28 cellular contexts compared by ENCODE assay signal in the genomic region with DNA sequence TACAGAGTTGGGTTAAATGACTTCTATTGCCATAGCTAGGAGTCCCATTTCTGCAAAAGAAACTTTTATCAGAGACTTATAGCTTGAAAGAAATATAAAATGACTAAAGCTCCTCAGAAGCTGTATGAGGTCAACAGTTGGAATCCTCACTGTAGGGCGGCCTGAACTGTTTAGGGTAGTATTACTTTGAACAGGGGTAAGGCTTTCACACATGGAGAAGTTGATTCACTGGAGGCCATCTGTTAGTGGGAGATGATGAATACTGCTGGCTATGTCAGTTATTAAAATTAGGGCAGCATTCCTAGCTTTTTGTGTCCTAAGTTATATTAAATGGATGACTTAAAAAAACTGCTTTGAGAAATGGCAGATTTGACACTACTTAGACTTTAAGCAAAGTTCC.
"Had no signal": no experiment of that assay in that cellular context is flagged by ENCODE, and none has a peak within 500 bp of the region (broad histone marks: within the 10 kb centered on the region; RNA-seq: fewer than 3 reads in every experiment).

No MANE protein-coding gene starts in this region.

- H3K4me1 ChIP-seq: parathyroid adenoma had no signal

- H3K9me3 Mint-ChIP-seq: central memory CD8-positive, alpha-beta T cell; natural killer cell; stimulated activated naive B cell treated with anti-CD40 and anti-IgM and Interleukin-4, amounts not matched to agents 10 μg/mL and 1 μg/mL and 100 μg/mL, for 72 hours; stimulated activated naive CD8-positive, alpha-beta T cell treated with anti-CD3 and anti-CD28 coated beads, Interleukin-15, Interleukin-2, amounts not matched to agents 100 ng/mL and 50 ng/mL, for 24 hours had no signal

- H3K27ac ChIP-seq: coronary artery, hepatocyte, neutrophil, parathyroid adenoma, thoracic aorta, tibial nerve, uterus had no signal

- H3K9me3 ChIP-seq: esophagus muscularis mucosa, neutrophil, thoracic aorta, upper lobe of right lung, uterus had no signal

- H3K4me3 Mint-ChIP-seq: central memory CD8-positive, alpha-beta T cell; natural killer cell; neural crest cell; stimulated activated naive B cell treated with anti-CD40 and anti-IgM and Interleukin-4, amounts not matched to agents 10 μg/mL and 1 μg/mL and 100 μg/mL, for 72 hours; stimulated activated naive CD8-positive, alpha-beta T cell treated with anti-CD3 and anti-CD28 coated beads, Interleukin-15, Interleukin-2, amounts not matched to agents 100 ng/mL and 50 ng/mL, for 24 hours had no signal

- H3K4me2 ChIP-seq: hepatocyte had no signal

- H3K4me3 ChIP-seq: coronary artery, esophagus muscularis mucosa, hepatocyte, thoracic aorta, tibial nerve, upper lobe of right lung, uterus had no signal

- FAIRE-seq: endothelial cell of umbilical vein, frontal cortex, kidney, small intestine had no signal

- H3K27me3 Mint-ChIP-seq: central memory CD8-positive, alpha-beta T cell; progenitor cell of endocrine pancreas; stimulated activated naive B cell treated with anti-CD40 and anti-IgM and Interleukin-4, amounts not matched to agents 10 μg/mL and 1 μg/mL and 100 μg/mL, for 72 hours; stimulated activated naive CD8-positive, alpha-beta T cell treated with anti-CD3 and anti-CD28 coated beads, Interleukin-15, Interleukin-2, amounts not matched to agents 100 ng/mL and 50 ng/mL, for 24 hours had no signal

- H3K9ac ChIP-seq: parathyroid adenoma had no signal

- H3K36me3 ChIP-seq: uterus had no signal

- H3K27ac Mint-ChIP-seq: progenitor cell of endocrine pancreas; stimulated activated naive B cell treated with anti-CD40 and anti-IgM and Interleukin-4, amounts not matched to agents 10 μg/mL and 1 μg/mL and 100 μg/mL, for 72 hours; stimulated activated naive CD8-positive, alpha-beta T cell treated with anti-CD3 and anti-CD28 coated beads, Interleukin-15, Interleukin-2, amounts not matched to agents 100 ng/mL and 50 ng/mL, for 24 hours had no signal

- H3K27me3 ChIP-seq: esophagus muscularis mucosa, hepatocyte, neutrophil, tibial nerve, upper lobe of right lung, uterus had no signal

- H2AFZ ChIP-seq: hepatocyte, parathyroid adenoma had no signal

- ATAC-seq: left lobe of liver; natural killer cell; right cardiac atrium; stimulated activated naive B cell treated with anti-CD40 and anti-IgM and Interleukin-4, amounts not matched to agents 10 μg/mL and 1 μg/mL and 100 μg/mL, for 72 hours; upper lobe of right lung had no signal

- DNase-seq: dermis blood vessel endothelial cell; effector memory CD4-positive, alpha-beta T cell; kidney; mammary epithelial cell; mesendoderm; midbrain; natural killer cell; right cardiac atrium; small intestine; stimulated activated CD4-positive, alpha-beta T cell treated with anti-CD3 and anti-CD28 coated beads, Interleukin-15, amount 100 ng/mL, for 24 hours; stimulated activated CD4-positive, alpha-beta T cell treated with anti-CD3 and anti-CD28 coated beads, Interleukin-2, amount 100 ng/mL, for 48 hours; stimulated activated naive B cell treated with anti-CD40 and anti-IgM and Interleukin-4, amounts not matched to agents 10 μg/mL and 1 μg/mL and 100 μg/mL, for 72 hours; upper lobe of right lung; uterus had no signal
